1 cellular context compared by ENCODE assay signal in genomic region chr2:159326569-159327255, GRCh38.
TF ChIP-seq lines count a peak whose summit lies in the region.

No MANE protein-coding gene starts in this region.

TF ChIP-seq in HEK293, 187 proteins besides CTCF, POLR2A, EP300 and RAD21 (continued from another document):
- TF ChIP-seq INSM2 (tag by site-specific recombination; IDR thresholded peaks at IDR 0.05) (no peak), ZNF394 (tag by site-specific recombination; IDR thresholded peaks at IDR 0.05; ENCODE audit: borderline replicate concordance) (no peak), ZBTB44 (tag by site-specific recombination; IDR thresholded peaks at IDR 0.05) (peak; percentile 87), ZNF621 (tag by site-specific recombination; IDR thresholded peaks at IDR 0.05) (no peak), MEIS1 (CRISPR knock-in tag; IDR thresholded peaks at IDR 0.05; ENCODE audit: borderline replicate concordance) (no peak), ZNF16 (tag by site-specific recombination; IDR thresholded peaks at IDR 0.05; ENCODE audit: low read depth) (no peak), GLIS2 (tag by site-specific recombination; IDR thresholded peaks at IDR 0.05) (no peak), ZNF423 (tag by site-specific recombination; IDR thresholded peaks at IDR 0.05) (no peak), PRDM6 (tag by site-specific recombination; IDR thresholded peaks at IDR 0.05) (0 out of 2 replicates have a peak, but pooled peaks have one; percentile 23), MYNN (tag by site-specific recombination; IDR thresholded peaks at IDR 0.05; ENCODE audit: borderline replicate concordance) (no peak), FEZF1 (tag by site-specific recombination; IDR thresholded peaks at IDR 0.05) (no peak), ZNF488 (tag by site-specific recombination; IDR thresholded peaks at IDR 0.05) (no peak), ZNF600 (tag by site-specific recombination; IDR thresholded peaks at IDR 0.05) (no peak), ZNF747 (tag by site-specific recombination; IDR thresholded peaks at IDR 0.05) (no peak), ZNF132 (tag by site-specific recombination; IDR thresholded peaks at IDR 0.05; ENCODE audit: borderline replicate concordance) (no peak), ZNF335 (tag by site-specific recombination; conservative IDR thresholded peaks at IDR 0.05) (peak; percentile 58; the same call in 1 of the 2 replicates), ZNF585B (tag by site-specific recombination; IDR thresholded peaks at IDR 0.05) (no peak), BCL11A (tag by site-specific recombination; IDR thresholded peaks at IDR 0.05; ENCODE audit: low read depth) (no peak), ZNF404 (tag by site-specific recombination; IDR thresholded peaks at IDR 0.05) (no peak), ZNF580 (tag by site-specific recombination; IDR thresholded peaks at IDR 0.05) (no peak), ZNF148 (tag by site-specific recombination; IDR thresholded peaks at IDR 0.05; ENCODE audit: borderline replicate concordance) (no peak), ZSCAN30 (tag by site-specific recombination; IDR thresholded peaks at IDR 0.05) (no peak), MZF1 (tag by site-specific recombination; IDR thresholded peaks at IDR 0.05; ENCODE audit: borderline replicate concordance) (no peak), ZNF19 (tag by site-specific recombination; IDR thresholded peaks at IDR 0.05; ENCODE audit: low read depth) (no peak), ZNF518A (tag by site-specific recombination; conservative IDR thresholded peaks at IDR 0.05; ENCODE audit: low read depth) (0 out of 2 replicates have a peak, but pooled peaks have one; percentile 40), ZBTB21 (tag by site-specific recombination; IDR thresholded peaks at IDR 0.05) (no peak)
TF ChIP-seq in HEK293: peak in this region for 6.
